Comparison of ENCODE assay signal across 10 cellular contexts in the genomic region with DNA sequence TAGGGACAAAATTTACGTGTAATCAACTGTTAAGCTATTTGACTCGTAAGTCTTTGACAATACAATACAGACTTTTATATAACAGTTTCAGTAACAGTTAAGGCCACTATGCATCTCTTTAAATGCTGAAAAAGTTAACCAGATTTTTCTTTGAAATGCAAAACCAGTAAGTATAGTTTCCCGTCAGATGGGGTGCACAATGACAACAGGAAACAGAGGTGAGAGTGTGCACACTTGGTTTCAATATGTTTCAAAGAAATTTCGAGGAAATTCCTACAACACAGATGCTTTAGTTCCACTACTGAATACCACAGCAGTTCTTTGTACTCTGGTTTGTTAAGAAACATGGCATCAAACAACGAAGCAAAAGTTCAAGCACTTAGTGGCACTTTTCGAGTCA. TPM values are rescaled to one million over a fixed set of nuclear protein-coding genes. Genes with fewer than 3 reads are reported as not detected.
A peak's percentile ranks its signal among the peaks of the same experiment; 100 is the strongest.
DNase-seq lines count a peak whose midpoint lies in the region; ATAC-seq and TF ChIP-seq lines count a peak whose summit lies in the region.
"Had no signal": no experiment of that assay in that cellular context is flagged by ENCODE, and none has a peak within 500 bp of the region (broad histone marks: within the 10 kb centered on the region; RNA-seq: fewer than 3 reads in every experiment).

No MANE protein-coding gene starts in this region.

- H3K27me3 Mint-ChIP-seq in activated T-helper 2 cell treated with anti-CD3 and anti-CD28 coated beads, Interferon-gamma antibody, Interleukin-2, Interleukin-4, amounts not matched to agents 10 μg/mL and 5 μg/mL and 100 μg/mL, durations not matched to agents 14 hours and 24 hours and 36 hours (ENCODE audit: low read depth) = no peaks in the 10 kb centered on the region

- TF ChIP-seq POLR2A in transverse colon (IDR thresholded peaks at IDR 0.05) = no peak

- peaks cover 0 to 6% (median 0%) of the 10 kb centered on the region in 4 donors for H3K4me1 ChIP-seq in transverse colon

- ATAC-seq in HG03175 (IDR thresholded peaks at IDR 0.05; ENCODE audit: unreplicated experiment) (peak; percentile 50), HG02885 (IDR thresholded peaks at IDR 0.05; ENCODE audit: poor library complexity, unreplicated experiment) (no peak), HG03442 (IDR thresholded peaks at IDR 0.05; ENCODE audit: unreplicated experiment) (no peak)

- H3K4me1 Mint-ChIP-seq in activated T-helper 2 cell treated with anti-CD3 and anti-CD28 coated beads, Interferon-gamma antibody, Interleukin-2, Interleukin-4, amounts not matched to agents 10 μg/mL and 5 μg/mL and 100 μg/mL, durations not matched to agents 14 hours and 24 hours and 36 hours (ENCODE audit: low read depth) = peaks cover 59% of the 10 kb centered on the region

- no peaks in the 10 kb centered on the region for H3K9me3 ChIP-seq in transverse colon

- H3K27me3 ChIP-seq in transverse colon = no peaks in the 10 kb centered on the region

- H3K36me3 Mint-ChIP-seq in activated T-helper 2 cell treated with anti-CD3 and anti-CD28 coated beads, Interferon-gamma antibody, Interleukin-2, Interleukin-4, amounts not matched to agents 10 μg/mL and 5 μg/mL and 100 μg/mL, durations not matched to agents 14 hours and 24 hours and 36 hours (ENCODE audit: low read depth) = peaks cover 37% of the 10 kb centered on the region

- TF ChIP-seq CTCF in transverse colon (IDR thresholded peaks at IDR 0.05) = no peak

- no peaks in the 10 kb centered on the region for H3K36me3 ChIP-seq in transverse colon

- H3K27ac Mint-ChIP-seq in activated T-helper 2 cell treated with anti-CD3 and anti-CD28 coated beads, Interferon-gamma antibody, Interleukin-2, Interleukin-4, amounts not matched to agents 10 μg/mL and 5 μg/mL and 100 μg/mL, durations not matched to agents 14 hours and 24 hours and 36 hours = peak overlapping the region; percentile 97

- WGBS in transverse colon (ENCODE audit: low coverage in 1 of 2), 2 donors = 55 to 58% methylated on average over 6 of the region's 6 CpGs

- H3K27ac ChIP-seq in transverse colon = peak overlapping the region in 3 of 4 donors; percentile 1 to 52 (median 20)
- H3K27ac ChIP-seq: C4-2B had no signal

- in situ Hi-C loops in transverse colon (cut with MboI; ENCODE audit: low pct_ligation_motif_present in 1 of 4, low pct_unique_long_range_greater_than_20kb in 1 of 4, low sequenced_read_pairs in 3 of 4) = loop anchor here in 2 of 4 donors (25.0 kb wide), 2 partner anchors 95 to 280 kb away; a partner anchor contains a TSS

- intact Hi-C loops in activated T-helper 2 cell treated with anti-CD3 and anti-CD28 coated beads, Interferon-gamma antibody, Interleukin-2, Interleukin-4, amounts not matched to agents 10 μg/mL and 5 μg/mL and 100 μg/mL, durations not matched to agents 14 hours and 24 hours and 36 hours (cut with micrococcal nuclease) = loop anchor here (1.0 to 2.0 kb wide), 6 partner anchors 13 to 121 kb away; no protein-coding TSS in a partner anchor
- intact Hi-C loops in transverse colon (cut with DNase I; ENCODE audit: low total_unique reads) = no loop called here

- H3K9me3 Mint-ChIP-seq in activated T-helper 2 cell treated with anti-CD3 and anti-CD28 coated beads, Interferon-gamma antibody, Interleukin-2, Interleukin-4, amounts not matched to agents 10 μg/mL and 5 μg/mL and 100 μg/mL, durations not matched to agents 14 hours and 24 hours and 36 hours = no peaks in the 10 kb centered on the region

- no peak overlapping the region for H3K4me3 ChIP-seq in transverse colon

- H3K4me3 Mint-ChIP-seq in activated T-helper 2 cell treated with anti-CD3 and anti-CD28 coated beads, Interferon-gamma antibody, Interleukin-2, Interleukin-4, amounts not matched to agents 10 μg/mL and 5 μg/mL and 100 μg/mL, durations not matched to agents 14 hours and 24 hours and 36 hours (ENCODE audit: low read depth) = peak overlapping the region; percentile 69

- no peak for TF ChIP-seq EP300 in transverse colon (IDR thresholded peaks at IDR 0.05; ENCODE audit: low read depth)

- peak; percentile 47 for DNase-seq in stimulated activated CD4-positive, alpha-beta T cell treated with anti-CD3 and anti-CD28 coated beads, Interleukin-2, amount 100 ng/mL, for 4 hours (ENCODE audit: low read depth)
- no peak for DNase-seq in stimulated activated CD4-positive, alpha-beta T cell treated with anti-CD3 and anti-CD28 coated beads, Interleukin-2, amount 100 ng/mL, for 48 hours
- DNase-seq in activated T-helper 2 cell treated with anti-CD3 and anti-CD28 coated beads, Interferon-gamma antibody, Interleukin-2, Interleukin-4, amounts not matched to agents 10 μg/mL and 5 μg/mL and 100 μg/mL, durations not matched to agents 14 hours and 24 hours and 36 hours (ENCODE audit: low spot score) = peak; percentile 59
- no peak for DNase-seq in transverse colon
- no peak for DNase-seq in NCI-H345 (lab: John Stamatoyannopoulos, UW)

RNA-seq across cellular contexts. Expression of a gene that starts 48.4 kb away (rescaled TPM):
- 34.3 and 34.9 TPM in 2 replicates for total RNA-seq in activated T-helper 2 cell treated with anti-CD3 and anti-CD28 coated beads, Interferon-gamma antibody, Interleukin-2, Interleukin-4, amounts not matched to agents 10 μg/mL and 5 μg/mL and 100 μg/mL, durations not matched to agents 14 hours and 24 hours and 36 hours
- 100 to 1,000 TPM in 1 of 4 donors, 10 to 100 TPM in 3; 32.5 to 164 (median 54.8) TPM for total RNA-seq in transverse colon
- total RNA-seq: bronchial epithelial cell had no signal

RNA-seq across cellular contexts. Expression of a gene that starts 50.8 kb away (rescaled TPM):
- 0.11 TPM in 2 replicates for total RNA-seq in activated T-helper 2 cell treated with anti-CD3 and anti-CD28 coated beads, Interferon-gamma antibody, Interleukin-2, Interleukin-4, amounts not matched to agents 10 μg/mL and 5 μg/mL and 100 μg/mL, durations not matched to agents 14 hours and 24 hours and 36 hours
- 1 to 10 TPM in 2 of 4 donors, under 1 TPM in 1, not detected in 1; 0.82 to 7.4 (median 1.9) TPM for total RNA-seq in transverse colon
- total RNA-seq: bronchial epithelial cell had no signal

Comparison
In these comparisons a context has a peak if more than half of its experiments do, and no peak if none do; other contexts are left out.
1. DNase-seq: peak in stimulated activated CD4-positive, alpha-beta T cell treated with anti-CD3 and anti-CD28 coated beads, Interleukin-2, amount 100 ng/mL, for 4 hours (single experiment) and activated T-helper 2 cell treated with anti-CD3 and anti-CD28 coated beads, Interferon-gamma antibody, Interleukin-2, Interleukin-4, amounts not matched to agents 10 μg/mL and 5 μg/mL and 100 μg/mL, durations not matched to agents 14 hours and 24 hours and 36 hours (single experiment); none in stimulated activated CD4-positive, alpha-beta T cell treated with anti-CD3 and anti-CD28 coated beads, Interleukin-2, amount 100 ng/mL, for 48 hours (0 of 2), transverse colon (single experiment) and NCI-H345 (single experiment).